In genomic region chr5:58406394-58406793, GRCh38 we compare ENCODE assay signal across 35 cellular contexts. TPM values are rescaled to one million over a fixed set of nuclear protein-coding genes. Genes with fewer than 3 reads are reported as not detected.
A peak's percentile ranks its signal among the peaks of the same experiment; 100 is the strongest.
DNase-seq lines count a peak whose midpoint lies in the region; ATAC-seq, FAIRE-seq and TF ChIP-seq lines count a peak whose summit lies in the region.
"Had no signal": no experiment of that assay in that cellular context is flagged by ENCODE, and none has a peak within 500 bp of the region (broad histone marks: within the 10 kb centered on the region; RNA-seq: fewer than 3 reads in every experiment).

No MANE protein-coding gene starts in this region.

- no TSS peak for BruUV-seq in mammary epithelial cell (replicated peaks; lab: Mats Ljungman, UMichigan)

- H3K4me1 ChIP-seq in mammary epithelial cell (ENCODE audit: insufficient read depth, low read length), result peaks cover 59% of the 10 kb centered on the region
- H3K4me1 ChIP-seq in breast epithelium, result no peaks in the 10 kb centered on the region
- H3K4me1 ChIP-seq in H1 (replicated peaks in 1 of 4; ENCODE audit: control insufficient read depth in 3 of 4, insufficient read depth in 4 of 4, low read length in 3 of 4), result peaks cover 0 to 14% (median 6%) of the 10 kb centered on the region in 4 experiments; a peak in 4 of 7 replicates
- peaks cover 26% of the 10 kb centered on the region for H3K4me1 ChIP-seq in iPS-20b (ENCODE audit: insufficient read depth, low read length)
- H3K4me1 ChIP-seq in smooth muscle cell (ENCODE audit: low read depth), result peaks cover 22% of the 10 kb centered on the region
- no peaks in the 10 kb centered on the region for H3K4me1 ChIP-seq in CD8-positive, alpha-beta T cell (ENCODE audit: insufficient read depth, low read length)
- H3K4me1 ChIP-seq: prostate gland, right lobe of liver had no signal

- no peak overlapping the region for H2BK120ac ChIP-seq in H1 (replicated peaks; ENCODE audit: low read depth, low read length)

- H3K23ac ChIP-seq in H1 (ENCODE audit: insufficient read length), result no peak overlapping the region

- no peak overlapping the region for H2BK20ac ChIP-seq in H1 (ENCODE audit: low read length)

- H3K36me3 Mint-ChIP-seq in CD8-positive, alpha-beta T cell, result no peaks in the 10 kb centered on the region
- H3K36me3 Mint-ChIP-seq: activated CD4-positive, alpha-beta memory T cell treated with anti-CD3 and anti-CD28 coated beads for 36 hours; CD4-positive, CD25-positive, alpha-beta regulatory T cell; mesothelial cell of epicardium; naive B cell had no signal

- no peak overlapping the region for H4K5ac ChIP-seq in H1 (ENCODE audit: insufficient read length, low read depth, low read length)

- H3K79me2 ChIP-seq in mammary epithelial cell (ENCODE audit: insufficient read depth, low read length), result no peaks in the 10 kb centered on the region
- H3K79me2 ChIP-seq in H1 (ENCODE audit: control insufficient read depth in 1 of 2, insufficient read depth in 2 of 2, low read length in 2 of 2), result no peaks in the 10 kb centered on the region
- no peaks in the 10 kb centered on the region for H3K79me2 ChIP-seq in smooth muscle cell (ENCODE audit: low read depth)

- H4K8ac ChIP-seq in H1 (ENCODE audit: extremely low read depth, insufficient read depth, low read length), result no peak overlapping the region

- H3K9me3 ChIP-seq in mammary epithelial cell (replicated peaks; ENCODE audit: insufficient read depth, low read length), result no peaks in the 10 kb centered on the region
- H3K9me3 ChIP-seq in breast epithelium, result no peaks in the 10 kb centered on the region
- H3K9me3 ChIP-seq in H1 (ENCODE audit: insufficient read depth in 2 of 2, low read depth in 1 of 2, low read length in 1 of 2), result no peaks in the 10 kb centered on the region
- H3K9me3 ChIP-seq in iPS-20b (ENCODE audit: insufficient read depth, low read depth, low read length), result no peaks in the 10 kb centered on the region
- no peaks in the 10 kb centered on the region for H3K9me3 ChIP-seq in smooth muscle cell (replicated peaks; ENCODE audit: low read depth)
- no peaks in the 10 kb centered on the region for H3K9me3 ChIP-seq in CD8-positive, alpha-beta T cell (ENCODE audit: low read length)
- H3K9me3 ChIP-seq: heart left ventricle, prostate gland, right lobe of liver, tibial artery, vagina had no signal

- dilution Hi-C loops in mammary epithelial cell (cut with HindIII; ENCODE audit: low sequenced_read_pairs), result no loop called here

- no peak overlapping the region for H2BK5ac ChIP-seq in H1 (ENCODE audit: low read depth, low read length)

- H3K9ac ChIP-seq in mammary epithelial cell (ENCODE audit: insufficient read depth, low read length) (no peak overlapping the region), H1 (replicated peaks in 1 of 4; ENCODE audit: extremely low read depth in 1 of 4, low read depth in 3 of 4, low read length in 3 of 4) (no peak overlapping the region), iPS-20b (ENCODE audit: low read depth, low read length) (no peak overlapping the region), smooth muscle cell (ENCODE audit: low read depth) (peak overlapping the region; percentile 19)

- TF ChIP-seq EP300 in H1 (IDR thresholded peaks at IDR 0.05; ENCODE audit: borderline replicate concordance in 1 of 2, low read depth in 2 of 2, low read length in 2 of 2), result peak in 1 of 2 experiments; percentile 50; a peak in 1 of 3 replicates

- no peak overlapping the region for H3K4ac ChIP-seq in H1 (replicated peaks; ENCODE audit: insufficient read length, low read depth, low read length)

- peak; percentile 92 for FAIRE-seq in H1 (lab: Jason Lieb, UNC)
- FAIRE-seq: GM18507, islet of Langerhans, TTC549 had no signal

- CTCF ChIA-PET in mammary epithelial cell (lab: Charles Lee; ENCODE audit: low non-redundant PET), result interaction anchor here (0.6 kb wide), 1 partner anchor 15 kb away, joined by 4 read pairs; no protein-coding TSS in a partner anchor
- CTCF ChIA-PET in H1 (lab: Charles Lee; ENCODE audit: partially characterized antibody), result interaction anchor here (0.6 kb wide), 1 partner anchor 645 kb away, joined by 3 read pairs; no protein-coding TSS in a partner anchor
- CTCF ChIA-PET in CD8-positive, alpha-beta T cell (lab: Charles Lee), result no interaction called here

- peak overlapping the region; percentile 5 for H2AFZ ChIP-seq in mammary epithelial cell (ENCODE audit: low read depth, low read length)
- H2AFZ ChIP-seq in H1 (ENCODE audit: low read length), result no peak overlapping the region
- no peak overlapping the region for H2AFZ ChIP-seq in smooth muscle cell (ENCODE audit: low read depth)

- no peak overlapping the region for H3K56ac ChIP-seq in H1 (replicated peaks; ENCODE audit: insufficient read length, low read depth, low read length)

- no peaks in the 10 kb centered on the region for H3F3A ChIP-seq in smooth muscle cell (ENCODE audit: low read depth)

- no peaks in the 10 kb centered on the region for H4K20me1 ChIP-seq in mammary epithelial cell (ENCODE audit: insufficient read depth, low read length)
- H4K20me1 ChIP-seq in H1 (replicated peaks in 1 of 2; ENCODE audit: control insufficient read depth in 1 of 2, insufficient read depth in 2 of 2, low read length in 2 of 2), result no peaks in the 10 kb centered on the region
- no peaks in the 10 kb centered on the region for H4K20me1 ChIP-seq in smooth muscle cell (ENCODE audit: low read depth)

- no peaks in the 10 kb centered on the region for H3K9me3 Mint-ChIP-seq in CD8-positive, alpha-beta T cell
- H3K9me3 Mint-ChIP-seq: activated CD4-positive, alpha-beta memory T cell treated with anti-CD3 and anti-CD28 coated beads for 36 hours; activated naive CD8-positive, alpha-beta T cell treated with anti-CD3 and anti-CD28 coated beads, Interleukin-2, amount 50 U/mL, for 24 hours; naive B cell; T-helper 1 cell treated with Interleukin-12 subunit alpha and Interleukin-12 subunit beta and Interleukin-4 antibody, amounts not matched to agents 30 μg/mL and 1 μg/mL, for 36 hours had no signal

- no peak overlapping the region for H4K91ac ChIP-seq in H1 (replicated peaks; ENCODE audit: insufficient read length, low read length)

- no peak for TF ChIP-seq CTCF in mammary epithelial cell (conservative IDR thresholded peaks at IDR 0.05 in 1 of 2, IDR thresholded peaks at IDR 0.05 in 1 of 2; ENCODE audit: extremely low read depth in 1 of 2, insufficient read depth in 1 of 2, low read depth in 1 of 2, low read length in 2 of 2)
- TF ChIP-seq CTCF in breast epithelium (IDR thresholded peaks at IDR 0.05), result no peak
- TF ChIP-seq CTCF in H1 (IDR thresholded peaks at IDR 0.05; ENCODE audit: control extremely low read depth in 1 of 3, insufficient read depth in 1 of 3, low read depth in 1 of 3, low read length in 3 of 3), result no peak
- no peak for TF ChIP-seq CTCF in smooth muscle cell (IDR thresholded peaks at IDR 0.05; ENCODE audit: borderline replicate concordance, insufficient read depth, poor library complexity, severe bottlenecking)
- no peak for TF ChIP-seq CTCF in CD8-positive, alpha-beta T cell (IDR thresholded peaks at IDR 0.05)

- no peak for TF ChIP-seq RAD21 in H1 (IDR thresholded peaks at IDR 0.05 in 1 of 2, conservative IDR thresholded peaks at IDR 0.05 in 1 of 2; ENCODE audit: low read depth in 2 of 2, low read length in 2 of 2)

- no peaks in the 10 kb centered on the region for H3K23me2 ChIP-seq in H1 (ENCODE audit: low read depth, low read length)

- in situ Hi-C loops in mammary epithelial cell (cut with MboI; ENCODE audit: low sequenced_read_pairs in 2 of 2), result no loop called here

- TF ChIP-seq POLR2A in breast epithelium (IDR thresholded peaks at IDR 0.05) (no peak), H1 (IDR thresholded peaks at IDR 0.05; ENCODE audit: control extremely low read depth in 1 of 2, low read depth in 2 of 2, low read length in 2 of 2) (no peak)

- H2BK15ac ChIP-seq in H1 (ENCODE audit: low read length), result no peak overlapping the region

- H3K4me3 ChIP-seq in mammary epithelial cell (replicated peaks in 1 of 3; ENCODE audit: insufficient read depth in 1 of 3, low read depth in 2 of 3, low read length in 3 of 3) (no peak overlapping the region), breast epithelium (no peak overlapping the region), H1 (ENCODE audit: extremely low read depth in 1 of 4, insufficient read depth in 2 of 4, low read depth in 3 of 4, low read length in 4 of 4) (peak overlapping the region in 1 of 4 experiments; percentile 18; a peak in 1 of 8 replicates), iPS-20b (ENCODE audit: low read length) (peak overlapping the region; percentile 2; the same call in 1 of the 2 replicates), smooth muscle cell (no peak overlapping the region)
- no peak overlapping the region for H3K4me3 ChIP-seq in CD8-positive, alpha-beta T cell (ENCODE audit: low read depth, low read length)
- H3K4me3 ChIP-seq: heart left ventricle, prostate gland, right lobe of liver, tibial artery, vagina had no signal

- intact Hi-C loops in mammary epithelial cell (cut with micrococcal nuclease) (loop anchor here (2.0 kb wide), 1 partner anchor 44 kb away; no protein-coding TSS in a partner anchor), breast epithelium (cut with DNase I; ENCODE audit: low total_unique reads) (no loop called here)
- intact Hi-C loops in CD8-positive, alpha-beta T cell (cut with DNase I, micrococcal nuclease), result no loop called here

- POLR2A ChIA-PET in H1 (lab: Charles Lee; ENCODE audit: partially characterized antibody), result no interaction called here
- POLR2A ChIA-PET in CD8-positive, alpha-beta T cell (lab: Charles Lee), result no interaction called here

- H2BK12ac ChIP-seq in H1 (ENCODE audit: low read depth, low read length), result no peak overlapping the region

- H3K14ac ChIP-seq in H1 (ENCODE audit: insufficient read length), result no peak overlapping the region

- H3K27ac ChIP-seq in mammary epithelial cell (ENCODE audit: insufficient read depth, low read depth, low read length) (peak overlapping the region; percentile 76), breast epithelium (no peak overlapping the region), H1 (ENCODE audit: low read depth, low read length) (no peak overlapping the region), iPS-20b (ENCODE audit: low read length) (no peak overlapping the region), smooth muscle cell (ENCODE audit: low read depth) (peak overlapping the region; percentile 81)
- no peak overlapping the region for H3K27ac ChIP-seq in CD8-positive, alpha-beta T cell (ENCODE audit: low read depth, low read length)
- H3K27ac ChIP-seq: heart left ventricle, prostate gland, right lobe of liver, RWPE1, tibial artery, vagina had no signal

- H3K36me3 ChIP-seq in mammary epithelial cell (ENCODE audit: insufficient read depth, low read length) (no peaks in the 10 kb centered on the region), breast epithelium (no peaks in the 10 kb centered on the region), H1 (ENCODE audit: control insufficient read depth in 2 of 4, insufficient read depth in 4 of 4, low read length in 3 of 4) (no peaks in the 10 kb centered on the region), iPS-20b (ENCODE audit: insufficient read depth, low read depth, low read length) (no peaks in the 10 kb centered on the region), smooth muscle cell (ENCODE audit: low read depth) (no peaks in the 10 kb centered on the region)
- H3K36me3 ChIP-seq in CD8-positive, alpha-beta T cell (ENCODE audit: insufficient read depth, low read length), result no peaks in the 10 kb centered on the region
- H3K36me3 ChIP-seq: heart left ventricle, prostate gland, right lobe of liver, tibial artery, vagina had no signal

- H3K4me3 Mint-ChIP-seq in CD8-positive, alpha-beta T cell, result no peak overlapping the region
- H3K4me3 Mint-ChIP-seq: activated CD4-positive, alpha-beta memory T cell treated with anti-CD3 and anti-CD28 coated beads for 36 hours; activated naive CD8-positive, alpha-beta T cell treated with anti-CD3 and anti-CD28 coated beads, Interleukin-2, amount 50 U/mL, for 24 hours; mesothelial cell of epicardium; naive B cell; T-helper 1 cell treated with Interleukin-12 subunit alpha and Interleukin-12 subunit beta and Interleukin-4 antibody, amounts not matched to agents 30 μg/mL and 1 μg/mL, for 36 hours had no signal

- peaks cover 11% of the 10 kb centered on the region for H3K27me3 Mint-ChIP-seq in CD8-positive, alpha-beta T cell (ENCODE audit: low read depth)

- DNase-seq in mammary epithelial cell (no peak), breast epithelium (ENCODE audit: low spot score in 2 of 2) (no peak), H1 (ENCODE audit: low read depth in 1 of 2, low spot score in 2 of 2) (peak in 1 of 2 experiments; percentile 33), smooth muscle cell (lab: John Stamatoyannopoulos, UW; ENCODE audit: unreplicated experiment) (no peak), left lobe of liver (ENCODE audit: low spot score) (no peak)
- no peak for DNase-seq in CD8-positive, alpha-beta T cell
- DNase-seq: activated CD4-positive, alpha-beta memory T cell treated with anti-CD3 and anti-CD28 coated beads for 36 hours; activated naive CD4-positive, alpha-beta T cell; activated naive CD8-positive, alpha-beta T cell treated with anti-CD3 and anti-CD28 coated beads, Interleukin-2, amount 50 U/mL, for 24 hours; CD4-positive, CD25-positive, alpha-beta regulatory T cell; central memory CD4-positive, alpha-beta T cell; cortex of kidney; effector memory CD4-positive, alpha-beta T cell; heart left ventricle; left ventricle myocardium superior; naive B cell; NCI-H1694; NCI-H446; NCI-H82; nucleus accumbens; right lobe of liver; stimulated activated CD4-positive, alpha-beta T cell treated with anti-CD3 and anti-CD28 coated beads, Interleukin-12 subunit alpha, Interleukin-12 subunit beta, amount 100 ng/mL, for 4 hours; stimulated activated CD4-positive, alpha-beta T cell treated with anti-CD3 and anti-CD28 coated beads, Interleukin-2, amount 100 ng/mL, for 48 hours; tibial artery had no signal

- no peak overlapping the region for H3K27ac Mint-ChIP-seq in CD8-positive, alpha-beta T cell
- H3K27ac Mint-ChIP-seq: activated CD4-positive, alpha-beta memory T cell treated with anti-CD3 and anti-CD28 coated beads for 36 hours; activated naive CD8-positive, alpha-beta T cell treated with anti-CD3 and anti-CD28 coated beads, Interleukin-2, amount 50 U/mL, for 24 hours; CD4-positive, CD25-positive, alpha-beta regulatory T cell; naive B cell; T-helper 1 cell treated with Interleukin-12 subunit alpha and Interleukin-12 subunit beta and Interleukin-4 antibody, amounts not matched to agents 30 μg/mL and 1 μg/mL, for 36 hours had no signal

- no peaks in the 10 kb centered on the region for H3K79me1 ChIP-seq in H1 (ENCODE audit: low read depth, low read length)

- H2AK5ac ChIP-seq in H1 (ENCODE audit: low read depth, low read length), result no peak overlapping the region

- no peaks in the 10 kb centered on the region for H3K4me1 Mint-ChIP-seq in CD8-positive, alpha-beta T cell (ENCODE audit: low read depth)
- H3K4me1 Mint-ChIP-seq: activated naive CD8-positive, alpha-beta T cell treated with anti-CD3 and anti-CD28 coated beads, Interleukin-2, amount 50 U/mL, for 24 hours; CD4-positive, CD25-positive, alpha-beta regulatory T cell; naive B cell had no signal

- H3K4me2 ChIP-seq in mammary epithelial cell (ENCODE audit: insufficient read depth, low read depth, low read length) (peak overlapping the region; percentile 50), H1 (ENCODE audit: insufficient read depth in 1 of 2, low read depth in 2 of 2, low read length in 2 of 2) (peak overlapping the region; percentile 2 to 12; a peak in 2 of 4 replicates), smooth muscle cell (peak overlapping the region; percentile 46)

- 100% methylated on average over 2 of the region's 2 CpGs for WGBS in mammary epithelial cell (ENCODE audit: low coverage, missing lambda C conversion rate)
- WGBS in H1 (ENCODE audit: extremely low coverage in 1 of 2, insufficient coverage in 1 of 2, insufficient read length in 1 of 2, insufficient replicate concordance in 2 of 2, low coverage in 1 of 2, low lambda C conversion rate in 2 of 2, missing lambda C conversion rate in 1 of 2), 2 experiments, result 2% methylated on average over 2 of the region's 2 CpGs; no CpG with 5 or more reads in 1 of the 2 experiments
- 69% methylated on average over 2 of the region's 2 CpGs for WGBS in smooth muscle cell (ENCODE audit: low lambda C conversion rate)

- H3K18ac ChIP-seq in H1 (ENCODE audit: extremely low read depth, low read length), result no peak overlapping the region

- ATAC-seq in GM21717 (IDR thresholded peaks at IDR 0.05; ENCODE audit: unreplicated experiment) (no peak), left lobe of liver (no peak)
- ATAC-seq in CD8-positive, alpha-beta T cell, result no peak
- ATAC-seq: activated CD4-positive, CD25-positive, alpha-beta regulatory T cell treated with anti-CD3 and anti-CD28 coated beads, Interleukin-2, amount 50 U/mL, for 24 hours; activated naive CD8-positive, alpha-beta T cell treated with anti-CD3 and anti-CD28 coated beads, Interleukin-2, amount 50 U/mL, for 24 hours; heart left ventricle; left ventricle myocardium superior; right lobe of liver had no signal

- H3K27me3 ChIP-seq in mammary epithelial cell (ENCODE audit: insufficient read depth, low read length) (no peaks in the 10 kb centered on the region), breast epithelium (no peaks in the 10 kb centered on the region), H1 (replicated peaks in 1 of 4; ENCODE audit: control insufficient read depth in 3 of 4, extremely low read depth in 1 of 4, insufficient read depth in 3 of 4, low read length in 3 of 4) (no peaks in the 10 kb centered on the region), iPS-20b (ENCODE audit: insufficient read depth, low read length) (no peaks in the 10 kb centered on the region), smooth muscle cell (ENCODE audit: low read depth) (no peaks in the 10 kb centered on the region)
- no peaks in the 10 kb centered on the region for H3K27me3 ChIP-seq in CD8-positive, alpha-beta T cell (ENCODE audit: insufficient read depth, low read length)
- H3K27me3 ChIP-seq: heart left ventricle, right lobe of liver, tibial artery, vagina had no signal

RNA-seq across cellular contexts. Expression of gene PLK2, which starts 53.5 kb away (rescaled TPM):
- total RNA-seq in mammary epithelial cell (100 to 1,000 TPM; 336 to 534 TPM), breast epithelium (100 to 1,000 TPM in 2 of 3 donors, 10 to 100 TPM in 1; 29.0 to 384 (median 177) TPM), smooth muscle cell (425 and 435 TPM in 2 replicates), left lobe of liver (12.3 TPM)
- polyA plus RNA-seq in mammary epithelial cell (73.2 TPM), H1 (2011; rRNA removed) (5.8 and 10.8 TPM in 2 replicates), smooth muscle cell (175 and 245 TPM in 2 replicates)
- 301 TPM for polyA minus RNA-seq in mammary epithelial cell
- total RNA-seq in H1 (2021; fragmentation: NEBNext Ultra II Directional; extraction: Animal tissue kit (Norgen Biotek cat#: 25700)), result 19.8 and 20.6 TPM in 2 replicates
- 10.1 TPM for polyA plus RNA-seq in H1 (2011; cell fraction: cytosol; rRNA removed)
- polyA plus RNA-seq in H1 (2011; cell fraction: nucleus; rRNA removed), result 21.0 TPM
- 9.8 to 20.1 TPM (median 15.1 TPM) in 4 replicates for polyA plus RNA-seq in H1 (2012, experiment 1 of 2)
- polyA plus RNA-seq in H1 (2012, experiment 2 of 2), result 3.6 TPM
- 18.8 TPM for polyA plus RNA-seq in H1 (2013, experiment 1 of 2)
- 17.6 TPM for polyA plus RNA-seq in H1 (2013, experiment 2 of 2)
- 21.7 and 23.1 TPM in 2 replicates for polyA minus RNA-seq in H1 (2011; rRNA and poly(A)+ RNA removed)
- 22.5 TPM for polyA minus RNA-seq in H1 (2011; cell fraction: cytosol; rRNA and poly(A)+ RNA removed)
- 100 TPM for polyA minus RNA-seq in H1 (2011; cell fraction: nucleus; rRNA and poly(A)+ RNA removed)
- 10 to 100 TPM; 53.3 to 68.1 TPM for total RNA-seq in CD8-positive, alpha-beta T cell

Comparison
In these comparisons a context has a peak if more than half of its experiments do, and no peak if none do; other contexts are left out.
1. H3K27ac ChIP-seq: peak in mammary epithelial cell (single experiment) and smooth muscle cell (single experiment); none in breast epithelium (0 of 2), H1 (single experiment), iPS-20b (single experiment) and CD8-positive, alpha-beta T cell (single experiment).
2. Peak in every context shown above with its lines, with median percentiles within 50 percentile points of each other: H3K4me2 ChIP-seq.